In the genomic region with DNA sequence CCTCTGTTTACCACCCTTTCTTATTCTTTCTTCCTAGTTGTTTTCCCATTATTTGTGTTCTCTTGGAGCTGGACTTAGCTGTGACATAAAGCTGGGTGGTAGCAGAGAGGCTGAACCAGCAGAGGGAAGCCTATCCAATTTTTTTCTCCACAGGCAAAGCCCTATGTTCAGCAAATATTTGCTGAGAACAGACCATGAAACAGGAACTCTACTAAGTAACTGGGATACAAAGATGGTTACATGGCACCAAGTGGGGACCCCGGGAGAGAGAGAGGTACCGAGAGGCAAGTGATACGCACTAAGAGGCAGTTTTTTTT, we compare ENCODE assay signal across 10 cellular contexts. TPM values are rescaled to one million over a fixed set of nuclear protein-coding genes. Genes with fewer than 3 reads are reported as not detected.
DNase-seq lines count a peak whose midpoint lies in the region; ATAC-seq, FAIRE-seq and TF ChIP-seq lines count a peak whose summit lies in the region.
"Had no signal": no experiment of that assay in that cellular context is flagged by ENCODE, and none has a peak within 500 bp of the region (broad histone marks: within the 10 kb centered on the region; RNA-seq: fewer than 3 reads in every experiment).

No MANE protein-coding gene starts in this region.

- H3K4me3 ChIP-seq in BJ (ENCODE audit: low read depth, low read length) (no peak overlapping the region), KMS-11 (IDR thresholded peaks at IDR 0.05; ENCODE audit: insufficient read depth, low read depth, low read length) (no peak overlapping the region), GM12878 (no peak overlapping the region), neuron (ENCODE audit: low read length) (peak overlapping the region; percentile 29), MG63 (no peak overlapping the region)

- BruUV-seq in GM12878 (replicated peaks; lab: Mats Ljungman, UMichigan), result no TSS peak

- H3K4me1 ChIP-seq in KMS-11 (ENCODE audit: low read depth, poor library complexity, severe bottlenecking) (peaks cover 32% of the 10 kb centered on the region), GM12878 (ENCODE audit: control insufficient read depth, insufficient read depth, low read length) (no peaks in the 10 kb centered on the region), neuron (ENCODE audit: insufficient read depth, low read length) (peaks cover 8% of the 10 kb centered on the region)

- TF ChIP-seq CTCF in BJ (IDR thresholded peaks at IDR 0.05; ENCODE audit: insufficient read depth, low read depth, low read length) (peak; percentile 28; the same call in 1 of the 2 replicates), KMS-11 (conservative IDR thresholded peaks at IDR 0.05; ENCODE audit: low read depth, low read length) (no peak; the same call in 1 of the 2 replicates), GM12878 (IDR thresholded peaks at IDR 0.05 in 2 of 3, conservative IDR thresholded peaks at IDR 0.05 in 1 of 3; ENCODE audit: control insufficient read depth in 2 of 3, extremely low read depth in 1 of 3, insufficient read depth in 1 of 3, low read depth in 3 of 3, low read length in 3 of 3) (no peak)

- intact Hi-C loops in GM12878 (cut with micrococcal nuclease; ENCODE audit: unreplicated experiment), result loop anchor here (1.0 kb wide), 2 partner anchors 73 to 136 kb away; partner anchors contain the start of gene HAX1

- H3K9me3 ChIP-seq in GM12878 (replicated peaks; ENCODE audit: control insufficient read depth, insufficient read depth, low read length) (no peaks in the 10 kb centered on the region), neuron (ENCODE audit: low read length) (no peaks in the 10 kb centered on the region), MG63 (no peaks in the 10 kb centered on the region)

- H3K79me2 ChIP-seq in KMS-11 (ENCODE audit: insufficient read depth, low read depth), result no peaks in the 10 kb centered on the region
- H3K79me2 ChIP-seq in GM12878 (ENCODE audit: control insufficient read depth, insufficient read depth, low read length), result no peaks in the 10 kb centered on the region

- WGBS in GM12878 (ENCODE audit: insufficient coverage, insufficient replicate concordance, low lambda C conversion rate, missing lambda C conversion rate), result 96% methylated on average over 3 of the region's 3 CpGs

- POLR2A ChIA-PET in BJ (lab: Charles Lee) (interaction anchor here (0.6 kb wide), 1 partner anchor 10 kb away, joined by 3 read pairs; no protein-coding TSS in a partner anchor), GM12878 (lab: Charles Lee) (interaction anchor here (0.7 to 1.3 kb wide), 3 partner anchors 20 to 72 kb away, joined by 3 to 7 read pairs (median 4); partner anchors contain the start of gene HAX1)

- SMC1A ChIA-PET in GM12878 (lab: Charles Lee; ENCODE audit: uncharacterized antibody, unreplicated experiment), result interaction anchor here (0.6 to 4.8 kb wide), 18 partner anchors 8 to 280 kb away, joined by 3 to 48 read pairs (median 4); partner anchors contain the start of gene HAX1

- peak overlapping the region; percentile 35 for H2AFZ ChIP-seq in KMS-11 (ENCODE audit: low read depth)
- H2AFZ ChIP-seq in GM12878 (ENCODE audit: control insufficient read depth, low read depth, low read length), result peak overlapping the region; percentile 51
- peak overlapping the region; percentile 77 for H2AFZ ChIP-seq in neuron (ENCODE audit: low read depth, low read length)

- no peak for TF ChIP-seq EP300 in GM12878 (IDR thresholded peaks at IDR 0.05; ENCODE audit: borderline replicate concordance in 1 of 2, control insufficient read depth in 1 of 2, low read depth in 2 of 2, low read length in 2 of 2)

- TF ChIP-seq RAD21 in GM12878 (IDR thresholded peaks at IDR 0.05; ENCODE audit: insufficient read depth, low read depth, low read length), result no peak

- DNase-seq in BJ (ENCODE audit: low read depth) (no peak), GM12878 (ENCODE audit: low read depth, low spot score) (no peak), SW 1271 (lab: John Stamatoyannopoulos, UW) (no peak), MG63 (no peak)

- no peak for TF ChIP-seq POLR2A in GM12878 (IDR thresholded peaks at IDR 0.05; ENCODE audit: low read depth, low read length)

- no peaks in the 10 kb centered on the region for H3K36me3 ChIP-seq in BJ (ENCODE audit: control insufficient read depth, insufficient read depth, low read length)
- no peaks in the 10 kb centered on the region for H3K36me3 ChIP-seq in KMS-11 (ENCODE audit: insufficient read depth)
- H3K36me3 ChIP-seq in GM12878 (ENCODE audit: control insufficient read depth in 2 of 2, insufficient read depth in 2 of 2, low read length in 1 of 2), result no peaks in the 10 kb centered on the region; a peak in 1 of 4 replicates
- H3K36me3 ChIP-seq in neuron (ENCODE audit: insufficient read depth, low read length), result no peaks in the 10 kb centered on the region
- H3K36me3 ChIP-seq in MG63, result no peaks in the 10 kb centered on the region

- H3K27me3 ChIP-seq in BJ (ENCODE audit: control insufficient read depth, insufficient read depth, low read length), result no peaks in the 10 kb centered on the region
- H3K27me3 ChIP-seq in KMS-11 (ENCODE audit: insufficient read depth, low read depth), result peaks cover under 1% of the 10 kb centered on the region; the same call in 1 of the 2 replicates
- H3K27me3 ChIP-seq in GM12878 (replicated peaks in 1 of 2; ENCODE audit: control insufficient read depth in 2 of 2, insufficient read depth in 2 of 2, low read length in 1 of 2), result no peaks in the 10 kb centered on the region; a peak in 1 of 4 replicates
- peaks cover 2% of the 10 kb centered on the region for H3K27me3 ChIP-seq in neuron (ENCODE audit: insufficient read depth, low read length)
- no peaks in the 10 kb centered on the region for H3K27me3 ChIP-seq in MG63

- H3K9ac ChIP-seq in KMS-11 (no peak overlapping the region), GM12878 (ENCODE audit: control insufficient read depth, insufficient read depth, low read length) (no peak overlapping the region)

- peak overlapping the region; percentile 0; the same call in 1 of the 2 replicates for H3K27ac ChIP-seq in KMS-11
- H3K27ac ChIP-seq in GM12878 (ENCODE audit: control insufficient read depth, insufficient read depth), result no peak overlapping the region

- in situ Hi-C loops in GM12878 (cut with MboI), result no loop called here

- no peak for FAIRE-seq in GM12878 (lab: Jason Lieb, UNC)

- RAD21 ChIA-PET in GM12878 (lab: Charles Lee; ENCODE audit: unreplicated experiment), result interaction anchor here (0.6 to 2.7 kb wide), 12 partner anchors 9 to 280 kb away, joined by 3 to 30 read pairs (median 4); partner anchors contain the start of gene HAX1

- H4K20me1 ChIP-seq in KMS-11 (ENCODE audit: insufficient read depth) (no peaks in the 10 kb centered on the region), GM12878 (ENCODE audit: control insufficient read depth, insufficient read depth) (no peaks in the 10 kb centered on the region)

- H3K4me2 ChIP-seq in KMS-11 (peak overlapping the region; percentile 40), GM12878 (ENCODE audit: control insufficient read depth, insufficient read depth) (no peak overlapping the region; the same call in 1 of the 2 replicates)

- CTCF ChIA-PET in BJ (lab: Yijun Ruan, JAX), result interaction anchor here (0.7 to 3.0 kb wide), 15 partner anchors 9 to 149 kb away, joined by 3 to 19 read pairs (median 4); partner anchors contain the start of gene HAX1
- CTCF ChIA-PET in GM12878 (lab: Yijun Ruan, JAX), result interaction anchor here (0.6 to 3.4 kb wide), 29 partner anchors 8 to 347 kb away, joined by 3 to 54 read pairs (median 5); partner anchors contain the start of genes HAX1 and UBAP2L

- peak; percentile 19; the same call in 2 of the 3 replicates for ATAC-seq in GM12878
- ATAC-seq in HG03139 (IDR thresholded peaks at IDR 0.05; ENCODE audit: unreplicated experiment), result no peak
- ATAC-seq in GM19395 (IDR thresholded peaks at IDR 0.05; ENCODE audit: unreplicated experiment), result no peak

RNA-seq across cellular contexts. Expression of gene CFAP141, which starts 6.6 kb away (rescaled TPM):
- polyA plus RNA-seq in BJ (2011; rRNA removed), result not detected in 2 replicates
- polyA minus RNA-seq in BJ (2011; rRNA and poly(A)+ RNA removed), result not detected in 2 replicates
- not detected in 2 replicates for total RNA-seq in GM12878 (2013; cell fraction: nucleolus; rRNA removed)
- not detected in 2 replicates for total RNA-seq in GM12878 (2014; rRNA removed)
- total RNA-seq in GM12878 (2014; rRNA removed; fragmentation: Illumina TruSeq; extraction: Trizol), result not detected in 2 replicates
- total RNA-seq in GM12878 (2021), result not detected in 2 replicates
- polyA plus RNA-seq in GM12878 (2011; ENCODE audit: low read depth), result not detected
- polyA plus RNA-seq in GM12878 (2011; rRNA removed), result not detected in 2 replicates
- not detected in 2 replicates for polyA plus RNA-seq in GM12878 (2011; cell fraction: cytosol; rRNA removed)
- polyA plus RNA-seq in GM12878 (2011; cell fraction: nucleus; rRNA removed), result not detected in 2 replicates
- polyA plus RNA-seq in GM12878 (2012), result not detected in 2 replicates
- not detected in 2 replicates for polyA plus RNA-seq in GM12878 (2014; fragmentation: Illumina TruSeq; extraction: Trizol)
- not detected for polyA plus RNA-seq in GM12878 (2014; fragmentation: Nextera tagmentation; extraction: Ambion mirVana)
- polyA plus RNA-seq in GM12878 (2014; rRNA removed), result not detected in 2 replicates
- not detected for polyA plus RNA-seq in GM12878 (2016; fragmentation: Nextera tagmentation; extraction: Ambion mirVana)
- polyA minus RNA-seq in GM12878 (2011; rRNA and poly(A)+ RNA removed), result not detected in 2 replicates
- not detected in 2 replicates for polyA minus RNA-seq in GM12878 (2011; cell fraction: cytosol; rRNA and poly(A)+ RNA removed)
- not detected in 2 replicates for polyA minus RNA-seq in GM12878 (2011; cell fraction: nucleus; rRNA and poly(A)+ RNA removed)
- not detected in 2 replicates for total RNA-seq in MG63 (2014; rRNA removed; shearing (Covaris generic); ENCODE audit: low replicate concordance)
- total RNA-seq: naive thymus-derived CD4-positive, alpha-beta T cell had no signal
- polyA plus RNA-seq: adipose tissue; naive thymus-derived CD4-positive, alpha-beta T cell had no signal

RNA-seq across cellular contexts. Expression of gene TPM3, which starts 7.6 kb away (rescaled TPM):
- polyA plus RNA-seq in BJ (2011; rRNA removed) (275 and 376 TPM in 2 replicates), GM12878 (2011; rRNA removed) (656 and 917 TPM in 2 replicates), GM12878 (2014; fragmentation: Illumina TruSeq; extraction: Trizol) (597 and 607 TPM in 2 replicates), GM12878 (2014; fragmentation: Nextera tagmentation; extraction: Ambion mirVana) (100 to 1,000 TPM; 270 to 321 TPM), GM12878 (2014; rRNA removed) (414 and 456 TPM in 2 replicates), GM12878 (2016; fragmentation: Nextera tagmentation; extraction: Ambion mirVana) (100 to 1,000 TPM; 732 to 759 TPM)
- polyA minus RNA-seq in BJ (2011; rRNA and poly(A)+ RNA removed), result 57.2 and 68.9 TPM in 2 replicates
- 188 and 211 TPM in 2 replicates for total RNA-seq in GM12878 (2013; cell fraction: nucleolus; rRNA removed)
- total RNA-seq in GM12878 (2014; rRNA removed) (405 and 502 TPM in 2 replicates), GM12878 (2014; rRNA removed; fragmentation: Illumina TruSeq; extraction: Trizol) (411 and 420 TPM in 2 replicates), GM12878 (2021) (545 and 553 TPM in 2 replicates)
- polyA plus RNA-seq in GM12878 (2011; ENCODE audit: low read depth), result 286 TPM
- 327 and 385 TPM in 2 replicates for polyA plus RNA-seq in GM12878 (2011; cell fraction: cytosol; rRNA removed)
- polyA plus RNA-seq in GM12878 (2011; cell fraction: nucleus; rRNA removed), result 222 and 294 TPM in 2 replicates
- 335 and 369 TPM in 2 replicates for polyA plus RNA-seq in GM12878 (2012)
- 191 and 196 TPM in 2 replicates for polyA minus RNA-seq in GM12878 (2011; rRNA and poly(A)+ RNA removed)
- polyA minus RNA-seq in GM12878 (2011; cell fraction: cytosol; rRNA and poly(A)+ RNA removed), result 82.5 and 102 TPM in 2 replicates
- polyA minus RNA-seq in GM12878 (2011; cell fraction: nucleus; rRNA and poly(A)+ RNA removed), result 36.0 and 65.3 TPM in 2 replicates
- total RNA-seq in MG63 (2014; rRNA removed; shearing (Covaris generic); ENCODE audit: low replicate concordance), result 991 and 1,067 TPM in 2 replicates

RNA-seq across cellular contexts. Expression of gene UBAP2L, which starts 21.2 kb away (rescaled TPM):
- 111 and 134 TPM in 2 replicates for polyA plus RNA-seq in BJ (2011; rRNA removed)
- polyA minus RNA-seq in BJ (2011; rRNA and poly(A)+ RNA removed), result 86.7 and 88.4 TPM in 2 replicates
- 296 and 314 TPM in 2 replicates for total RNA-seq in GM12878 (2013; cell fraction: nucleolus; rRNA removed)
- 56.6 and 58.7 TPM in 2 replicates for total RNA-seq in GM12878 (2014; rRNA removed)
- 69.6 and 75.8 TPM in 2 replicates for total RNA-seq in GM12878 (2014; rRNA removed; fragmentation: Illumina TruSeq; extraction: Trizol)
- 163 and 171 TPM in 2 replicates for total RNA-seq in GM12878 (2021)
- polyA plus RNA-seq in GM12878 (2011; ENCODE audit: low read depth), result 73.9 TPM
- polyA plus RNA-seq in GM12878 (2011; rRNA removed), result 86.2 and 185 TPM in 2 replicates
- 116 and 123 TPM in 2 replicates for polyA plus RNA-seq in GM12878 (2011; cell fraction: cytosol; rRNA removed)
- polyA plus RNA-seq in GM12878 (2011; cell fraction: nucleus; rRNA removed), result 303 and 325 TPM in 2 replicates
- polyA plus RNA-seq in GM12878 (2012), result 81.1 and 94.6 TPM in 2 replicates
- polyA plus RNA-seq in GM12878 (2014; fragmentation: Illumina TruSeq; extraction: Trizol), result 164 and 180 TPM in 2 replicates
- polyA plus RNA-seq in GM12878 (2014; fragmentation: Nextera tagmentation; extraction: Ambion mirVana), result 10 to 100 TPM; 49.9 to 53.3 TPM
- 140 and 151 TPM in 2 replicates for polyA plus RNA-seq in GM12878 (2014; rRNA removed)
- polyA plus RNA-seq in GM12878 (2016; fragmentation: Nextera tagmentation; extraction: Ambion mirVana), result 100 to 1,000 TPM; 181 to 198 TPM
- polyA minus RNA-seq in GM12878 (2011; rRNA and poly(A)+ RNA removed), result 130 and 259 TPM in 2 replicates
- polyA minus RNA-seq in GM12878 (2011; cell fraction: cytosol; rRNA and poly(A)+ RNA removed), result 29.7 and 45.6 TPM in 2 replicates
- polyA minus RNA-seq in GM12878 (2011; cell fraction: nucleus; rRNA and poly(A)+ RNA removed), result 99.0 and 173 TPM in 2 replicates
- 208 and 217 TPM in 2 replicates for total RNA-seq in MG63 (2014; rRNA removed; shearing (Covaris generic); ENCODE audit: low replicate concordance)

RNA-seq across cellular contexts. Expression of gene NUP210L, which starts 44.6 kb away (rescaled TPM):
- polyA plus RNA-seq in BJ (2011; rRNA removed) (not detected in 2 replicates), GM12878 (2011; rRNA removed) (0.03 TPM in 1 of 2 replicates, not detected in the other), GM12878 (2014; fragmentation: Illumina TruSeq; extraction: Trizol) (0.04 TPM in 1 of 2 replicates, not detected in the other), GM12878 (2014; fragmentation: Nextera tagmentation; extraction: Ambion mirVana) (not detected), GM12878 (2014; rRNA removed) (not detected in 2 replicates), GM12878 (2016; fragmentation: Nextera tagmentation; extraction: Ambion mirVana) (under 1 TPM; 0.07 to 0.08 TPM)
- polyA minus RNA-seq in BJ (2011; rRNA and poly(A)+ RNA removed), result not detected in 2 replicates
- total RNA-seq in GM12878 (2013; cell fraction: nucleolus; rRNA removed), result not detected in 2 replicates
- total RNA-seq in GM12878 (2014; rRNA removed) (under 0.01 TPM in 1 of 2 replicates, not detected in the other), GM12878 (2014; rRNA removed; fragmentation: Illumina TruSeq; extraction: Trizol) (not detected in 2 replicates), GM12878 (2021) (not detected in 2 replicates)
- polyA plus RNA-seq in GM12878 (2011; ENCODE audit: low read depth), result not detected
- 0.02 TPM in 1 of 2 replicates, not detected in the other for polyA plus RNA-seq in GM12878 (2011; cell fraction: cytosol; rRNA removed)
- 0.03 TPM in 1 of 2 replicates, not detected in the other for polyA plus RNA-seq in GM12878 (2011; cell fraction: nucleus; rRNA removed)
- not detected in 2 replicates for polyA plus RNA-seq in GM12878 (2012)
- 0.10 and 0.15 TPM in 2 replicates for polyA minus RNA-seq in GM12878 (2011; rRNA and poly(A)+ RNA removed)
- polyA minus RNA-seq in GM12878 (2011; cell fraction: cytosol; rRNA and poly(A)+ RNA removed), result not detected in 2 replicates
- polyA minus RNA-seq in GM12878 (2011; cell fraction: nucleus; rRNA and poly(A)+ RNA removed), result 0.10 TPM in 1 of 2 replicates, not detected in the other
- not detected in 2 replicates for total RNA-seq in MG63 (2014; rRNA removed; shearing (Covaris generic); ENCODE audit: low replicate concordance)
- polyA plus RNA-seq: naive thymus-derived CD4-positive, alpha-beta T cell had no signal
